In the genomic region with DNA sequence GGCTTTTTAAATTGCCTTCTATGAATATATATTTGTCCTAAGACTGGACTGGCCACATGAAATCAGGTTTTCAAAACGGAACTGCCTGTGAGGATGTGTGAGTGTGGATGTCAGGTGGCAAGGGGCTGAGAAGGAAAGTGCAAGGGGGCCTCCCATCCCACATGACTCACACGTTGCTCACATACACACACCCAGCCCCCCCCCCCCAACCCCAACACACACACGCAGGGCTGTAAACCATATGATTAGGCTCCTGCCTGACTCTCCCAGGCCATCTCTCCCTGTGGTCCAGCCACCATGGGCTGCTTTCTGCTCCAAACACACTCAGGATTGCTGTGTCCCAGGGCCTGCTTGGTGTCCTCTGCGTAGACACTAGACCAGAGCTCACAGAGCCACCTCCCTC, we compare ENCODE assay signal across 8 cellular contexts. TPM values are rescaled to one million over a fixed set of nuclear protein-coding genes. Genes with fewer than 3 reads are reported as not detected.
DNase-seq lines count a peak whose midpoint lies in the region; ATAC-seq lines count a peak whose summit lies in the region.

No MANE protein-coding gene starts in this region.

- no peak for ATAC-seq in GM21576 (IDR thresholded peaks at IDR 0.05; ENCODE audit: unreplicated experiment)

- DNase-seq in DMS53 (lab: John Stamatoyannopoulos, UW) (peak; percentile 57), DMS53 treated with DMSO at 0.1 percent for 48 hours (lab: John Stamatoyannopoulos, UW; ENCODE audit: unreplicated experiment) (no peak), LHCN-M2 (ENCODE audit: low read depth) (peak; percentile 66), iris pigment epithelial cell (ENCODE audit: low read depth) (peak; percentile 74), SW 1271 (lab: John Stamatoyannopoulos, UW) (no peak)
- peak; percentile 62 for DNase-seq in activated CD8-positive, alpha-beta memory T cell treated with anti-CD3 and anti-CD28 coated beads, Interleukin-2, amount 50 U/mL, for 48 hours
- DNase-seq in stimulated activated CD8-positive, alpha-beta memory T cell treated with anti-CD3 and anti-CD28 coated beads, Interleukin-4, amount 100 ng/mL, for 24 hours (ENCODE audit: low read depth), result peak; percentile 31

RNA-seq across cellular contexts. Expression of a gene that starts 22.4 kb away (rescaled TPM):
- 149 and 155 TPM in 2 replicates for total RNA-seq in LHCN-M2 (2014; rRNA removed)
- polyA plus RNA-seq in LHCN-M2 (2012), result 64.5 TPM

Comparison
In these comparisons a context has a peak if more than half of its experiments do, and no peak if none do; other contexts are left out.
1. DNase-seq: peak in DMS53 (single experiment), LHCN-M2 (single experiment), activated CD8-positive, alpha-beta memory T cell treated with anti-CD3 and anti-CD28 coated beads, Interleukin-2, amount 50 U/mL, for 48 hours (single experiment), iris pigment epithelial cell (single experiment) and stimulated activated CD8-positive, alpha-beta memory T cell treated with anti-CD3 and anti-CD28 coated beads, Interleukin-4, amount 100 ng/mL, for 24 hours (single experiment); none in DMS53 treated with DMSO at 0.1 percent for 48 hours (single experiment) and SW 1271 (0 of 2).